Comparison of ENCODE assay signal across 18 cellular contexts in genomic region chr5:59066367-59067163, GRCh38.
DNase-seq lines count a peak whose midpoint lies in the region; ATAC-seq and TF ChIP-seq lines count a peak whose summit lies in the region.
"Had no signal": no experiment of that assay in that cellular context is flagged by ENCODE, and none has a peak within 500 bp of the region (broad histone marks: within the 10 kb centered on the region; RNA-seq: fewer than 3 reads in every experiment).

No MANE protein-coding gene starts in this region.

- H3K9ac ChIP-seq in skeletal muscle satellite cell (ENCODE audit: low read depth, low read length), result peak overlapping the region; percentile 82

- DNase-seq in NCI-H82 (lab: John Stamatoyannopoulos, UW) (peak; percentile 70), NCI-H82 treated with DMSO at 0.1 percent for 48 hours (lab: John Stamatoyannopoulos, UW; ENCODE audit: unreplicated experiment) (no peak), M059J (ENCODE audit: low read depth) (peak; percentile 38), epithelial cell of esophagus (ENCODE audit: low read depth) (peak; percentile 47), DMS53 treated with DMSO at 0.1 percent for 48 hours (lab: John Stamatoyannopoulos, UW; ENCODE audit: unreplicated experiment) (no peak)
- DNase-seq: activated T-cell treated with anti-CD3 and anti-CD28 coated beads, Interleukin-2, amount 50 U/mL, for 1 hour; erythroblast; KBM-7; NCI-H1694 treated with DMSO at 0.1 percent for 48 hours; NCI-H526; stimulated activated CD8-positive, alpha-beta memory T cell treated with anti-CD3 and anti-CD28 coated beads, Interleukin-4, amount 100 ng/mL, for 48 hours; T-helper 2 cell; trophoblast cell had no signal

- TF ChIP-seq CTCF in epithelial cell of esophagus (IDR thresholded peaks at IDR 0.05; ENCODE audit: insufficient read depth, low read depth, low read length, missing control alignments), result no peak

- no peaks in the 10 kb centered on the region for H3K27me3 ChIP-seq in skeletal muscle satellite cell (ENCODE audit: control insufficient read depth, insufficient read depth, low read length)

- H3K4me1 ChIP-seq in skeletal muscle satellite cell (ENCODE audit: control insufficient read depth, insufficient read depth, low read length), result peaks cover 58% of the 10 kb centered on the region
- H3K4me1 ChIP-seq: prostate gland had no signal

- ATAC-seq in GM21367 (IDR thresholded peaks at IDR 0.05; ENCODE audit: unreplicated experiment) (no peak), GM21381 (IDR thresholded peaks at IDR 0.05; ENCODE audit: unreplicated experiment) (no peak)
- ATAC-seq: GM23338 had no signal

- H3K9me3 ChIP-seq in skeletal muscle satellite cell (replicated peaks; ENCODE audit: low read length), result no peaks in the 10 kb centered on the region
- H3K9me3 ChIP-seq: prostate gland had no signal

- H3K36me3 ChIP-seq in skeletal muscle satellite cell (ENCODE audit: insufficient read depth, low read length), result no peaks in the 10 kb centered on the region
- H3K36me3 ChIP-seq: prostate gland had no signal

- no peak overlapping the region for H3K4me3 ChIP-seq in epithelial cell of esophagus (ENCODE audit: low read length)
- H3K4me3 ChIP-seq in skeletal muscle satellite cell (ENCODE audit: low read length), result peak overlapping the region; percentile 57
- H3K4me3 ChIP-seq: GM23338, prostate gland had no signal

- H3K4me2 ChIP-seq in skeletal muscle satellite cell (ENCODE audit: low read length), result peak overlapping the region; percentile 78
- H3K4me2 ChIP-seq: GM23338 had no signal

Comparison
In these comparisons a context has a peak if more than half of its experiments do, and no peak if none do; other contexts are left out.
1. DNase-seq: peak in NCI-H82 (single experiment), M059J (single experiment) and epithelial cell of esophagus (single experiment); none in NCI-H82 treated with DMSO at 0.1 percent for 48 hours (single experiment) and DMS53 treated with DMSO at 0.1 percent for 48 hours (single experiment).